In genomic region chr9:128153117-128153946, GRCh38 we compare ENCODE assay signal across 16 cellular contexts. TPM values are rescaled to one million over a fixed set of nuclear protein-coding genes. Genes with fewer than 3 reads are reported as not detected.
"Had no signal": no experiment of that assay in that cellular context is flagged by ENCODE, and none has a peak within 500 bp of the region (broad histone marks: within the 10 kb centered on the region; RNA-seq: fewer than 3 reads in every experiment).

No MANE protein-coding gene starts in this region.

- H3K27ac ChIP-seq: brain microvascular endothelial cell, gastrocnemius medialis, heart left ventricle, psoas muscle, thoracic aorta, upper lobe of right lung had no signal

- H3K4me3 ChIP-seq: gastrocnemius medialis, heart left ventricle, psoas muscle, stomach, thoracic aorta, upper lobe of right lung had no signal

- H3K36me3 ChIP-seq: brain microvascular endothelial cell, gastrocnemius medialis, heart left ventricle, stomach, thoracic aorta, upper lobe of right lung had no signal

- H3K9me3 ChIP-seq: gastrocnemius medialis, heart left ventricle, psoas muscle, stomach, thoracic aorta, upper lobe of right lung had no signal

- H3K27me3 ChIP-seq: brain microvascular endothelial cell, gastrocnemius medialis, heart left ventricle, stomach, upper lobe of right lung had no signal

- ATAC-seq: activated T-cell treated with anti-CD3 and anti-CD28 coated beads, Interleukin-2, amount 50 U/mL, for 72 hours; effector memory CD8-positive, alpha-beta T cell; gastrocnemius medialis; heart left ventricle; psoas muscle; sciatic nerve; upper lobe of right lung had no signal

- DNase-seq: activated CD4-positive, alpha-beta T cell treated with anti-CD3 and anti-CD28 coated beads, Interleukin-2, amount 10 ng/mL, durations not matched to agents 7 days and 5 days; activated CD8-positive, alpha-beta memory T cell treated with anti-CD3 and anti-CD28 coated beads, Interleukin-2, amount 50 U/mL, for 48 hours; activated naive CD8-positive, alpha-beta T cell treated with anti-CD3 and anti-CD28 coated beads for 36 hours; activated T-cell treated with anti-CD3 and anti-CD28 coated beads, Interleukin-2, amount 50 U/mL, for 72 hours; brain microvascular endothelial cell; dermis blood vessel endothelial cell; effector memory CD8-positive, alpha-beta T cell; gastrocnemius medialis; stomach; upper lobe of right lung had no signal

RNA-seq across cellular contexts. Expression of gene LCN2, which starts 4.1 kb away (rescaled TPM):
- total RNA-seq: activated CD4-positive, alpha-beta T cell treated with anti-CD3 and anti-CD28 coated beads, Interleukin-2, amount 10 ng/mL, durations not matched to agents 7 days and 5 days; activated naive CD8-positive, alpha-beta T cell treated with anti-CD3 and anti-CD28 coated beads for 36 hours; activated T-cell treated with anti-CD3 and anti-CD28 coated beads, Interleukin-2, amount 50 U/mL, for 72 hours; cerebellum; dermis blood vessel endothelial cell; fibroblast of lung; thoracic aorta had no signal
- polyA plus RNA-seq: fibroblast of lung had no signal
